In the genomic region with DNA sequence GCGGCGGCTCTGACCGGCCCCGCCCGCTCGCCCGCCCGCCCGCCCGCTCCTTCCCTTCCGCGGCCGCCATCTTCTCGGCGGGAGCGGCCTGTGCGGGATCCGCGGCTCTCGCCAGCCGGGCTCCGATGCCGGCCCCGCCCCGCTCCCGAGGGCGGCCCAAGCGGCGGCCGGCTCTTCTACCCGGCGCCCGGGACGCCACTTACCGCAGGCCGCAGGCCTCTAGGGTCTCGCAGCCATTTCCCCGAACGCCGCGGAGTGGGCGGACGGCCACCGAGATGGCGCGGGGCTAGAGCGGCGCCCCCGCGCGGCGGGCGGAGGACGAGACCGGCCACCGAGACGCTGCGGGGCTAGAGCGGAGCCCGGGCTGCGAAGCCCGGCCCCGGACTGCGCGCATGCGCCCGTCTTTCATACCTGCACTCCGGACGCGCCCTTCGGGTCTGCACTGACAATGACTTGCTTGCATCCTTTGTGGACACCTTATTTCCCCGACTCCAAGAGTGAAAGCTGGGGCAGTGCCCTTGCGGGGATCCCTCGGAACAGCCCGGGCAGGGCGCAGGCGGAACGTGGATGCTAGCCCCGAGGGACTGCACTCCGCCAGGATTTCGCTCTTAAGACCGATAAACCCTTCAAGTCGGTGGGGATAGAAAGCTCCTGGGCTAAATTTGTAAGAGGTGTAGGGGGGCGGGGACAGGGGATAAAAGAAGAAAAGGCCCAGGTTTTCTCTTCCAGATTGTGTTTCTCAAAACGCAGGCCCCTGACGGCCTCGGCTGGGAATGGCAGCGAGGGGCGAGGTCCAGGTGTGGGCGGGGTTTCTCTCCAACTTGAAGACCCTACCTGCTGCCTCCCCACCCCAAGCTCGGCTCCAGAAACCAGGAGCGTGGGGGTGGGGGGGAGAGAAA, we compare ENCODE assay signal across 8 cellular contexts.
A peak's percentile ranks its signal among the peaks of the same experiment; 100 is the strongest.
DNase-seq lines count a peak whose midpoint lies in the region; TF ChIP-seq lines count a peak whose summit lies in the region.

A gene (minus strand): TSS at position 277 of the 899 bp plus-strand sequence.

- no peaks in the 10 kb centered on the region for H3K9me3 ChIP-seq in neuron (ENCODE audit: low read length)
- H3K9me3 ChIP-seq in subcutaneous abdominal adipose tissue (ENCODE audit: control insufficient read depth in 5 of 5, low read length in 5 of 5), result no peaks in the 10 kb centered on the region

- TF ChIP-seq CTCF in LNCaP clone FGC (IDR thresholded peaks at IDR 0.05; ENCODE audit: control insufficient read depth, extremely low read depth, insufficient read depth) (peak; percentile 73), foreskin fibroblast (IDR thresholded peaks at IDR 0.05; ENCODE audit: low read depth, low read length) (peak; percentile 47)

- peak within 1 kb of the TSS; percentile 98 to 100 (median 99) for H3K9ac ChIP-seq in subcutaneous abdominal adipose tissue (ENCODE audit: low read length in 5 of 5)

- H3K36me3 ChIP-seq in neuron (ENCODE audit: insufficient read depth, low read length) (no peaks in the 10 kb centered on the region), subcutaneous abdominal adipose tissue (ENCODE audit: control insufficient read depth in 5 of 5, insufficient read depth in 5 of 5, low read length in 5 of 5) (no peaks in the 10 kb centered on the region)

- H3K4me3 ChIP-seq in LNCaP clone FGC (ENCODE audit: low read depth, low read length) (peak within 1 kb of the TSS; percentile 93), foreskin fibroblast (ENCODE audit: low read depth in 1 of 2, low read length in 2 of 2) (peak within 1 kb of the TSS; percentile 69 to 88), neuron (ENCODE audit: low read length) (peak within 1 kb of the TSS; percentile 95), subcutaneous abdominal adipose tissue (ENCODE audit: low read depth in 1 of 5, low read length in 5 of 5) (peak within 1 kb of the TSS; percentile 82 to 95 (median 93))

- H3K4me1 ChIP-seq in neuron (ENCODE audit: insufficient read depth, low read length) (peaks cover 28% of the 10 kb centered on the region), subcutaneous abdominal adipose tissue (ENCODE audit: control insufficient read depth in 5 of 5, insufficient read depth in 5 of 5, low read length in 5 of 5) (peaks cover 16 to 75% (median 65%) of the 10 kb centered on the region in 5 donors)

- no peak within 1 kb of the TSS for H2AFZ ChIP-seq in neuron (ENCODE audit: low read depth, low read length)

- peak within 1 kb of the TSS; percentile 95 for H3K27ac ChIP-seq in subcutaneous abdominal adipose tissue (ENCODE audit: low read depth, low read length)

- DNase-seq in EL, result peak; percentile 82
- peak; percentile 76 for DNase-seq in GOT3 (lab: John Stamatoyannopoulos, UW)
- no peak for DNase-seq in LNCaP clone FGC (ENCODE audit: low read depth)
- DNase-seq in SHP77 (lab: John Stamatoyannopoulos, UW), result peak; percentile 87 to 95
- DNase-seq in activated effector memory CD4-positive, alpha-beta T cell treated with anti-CD3 and anti-CD28 coated beads, Interleukin-2, amount 50 U/mL, for 16 hours, result peak; percentile 97
- DNase-seq in foreskin fibroblast, result peak; percentile 85 to 95

- H3K27me3 ChIP-seq in neuron (ENCODE audit: insufficient read depth, low read length) (no peaks in the 10 kb centered on the region), subcutaneous abdominal adipose tissue (ENCODE audit: control insufficient read depth in 5 of 5, insufficient read depth in 4 of 5, low read length in 5 of 5) (no peaks in the 10 kb centered on the region)
